Comparison of ENCODE assay signal across 1 cellular context in genomic region chr6:35776364-35777215, GRCh38.
A peak's percentile ranks its signal among the peaks of the same experiment; 100 is the strongest.
TF ChIP-seq lines count a peak whose summit lies in the region.

Gene CLPSL2, plus strand, starts transcription at chr6:35776598. Its CDS starts 21 bp downstream, at chr6:35776619.

TF ChIP-seq in HEK293, 187 proteins besides CTCF, POLR2A, EP300 and RAD21 (continued from another document):
- peak; percentile 50 for TF ChIP-seq PRDM10 (tag by site-specific recombination; IDR thresholded peaks at IDR 0.05)
- no peak for TF ChIP-seq ZNF610 (tag by site-specific recombination; IDR thresholded peaks at IDR 0.05; ENCODE audit: borderline replicate concordance)
- TF ChIP-seq BCL6B (tag by site-specific recombination; IDR thresholded peaks at IDR 0.05): no peak
- no peak for TF ChIP-seq ZNF433 (tag by site-specific recombination; IDR thresholded peaks at IDR 0.05; ENCODE audit: low read depth)
- TF ChIP-seq ZNF398 (tag by site-specific recombination; IDR thresholded peaks at IDR 0.05): peak; percentile 83
- TF ChIP-seq ZNF501 (tag by site-specific recombination; IDR thresholded peaks at IDR 0.05): peak; percentile 29; the same call in 1 of the 2 replicates
- TF ChIP-seq ZNF354C (tag by site-specific recombination; IDR thresholded peaks at IDR 0.05; ENCODE audit: borderline replicate concordance, low read depth): no peak
- TF ChIP-seq ZNF404 (tag by site-specific recombination; IDR thresholded peaks at IDR 0.05): no peak
- peak; percentile 86 for TF ChIP-seq ZBTB26 (tag by site-specific recombination; optimal IDR thresholded peaks at IDR 0.05)
- no peak for TF ChIP-seq ZNF324 (tag by site-specific recombination; IDR thresholded peaks at IDR 0.05)
- no peak for TF ChIP-seq ZNF837 (tag by site-specific recombination; IDR thresholded peaks at IDR 0.05)
- TF ChIP-seq GLIS1 (tag by site-specific recombination; IDR thresholded peaks at IDR 0.05): peak; percentile 63; the same call in 1 of the 2 replicates
- TF ChIP-seq IKZF3 (tag by site-specific recombination; IDR thresholded peaks at IDR 0.05): peak; percentile 63; the same call in 1 of the 2 replicates
- TF ChIP-seq SP2 (tag by site-specific recombination; IDR thresholded peaks at IDR 0.05): peak; percentile 47
- 0 out of 2 replicates have a peak, but pooled peaks have one; percentile 43 for TF ChIP-seq ZNF600 (tag by site-specific recombination; IDR thresholded peaks at IDR 0.05)
- TF ChIP-seq ZNF585B (tag by site-specific recombination; IDR thresholded peaks at IDR 0.05): no peak
- TF ChIP-seq ZXDB (tag by site-specific recombination; IDR thresholded peaks at IDR 0.05): 0 out of 2 replicates have a peak, but pooled peaks have one; percentile 40
- TF ChIP-seq ZBTB7A (tag by site-specific recombination; IDR thresholded peaks at IDR 0.05; ENCODE audit: low read depth): no peak
- peak; percentile 31; the same call in 1 of the 2 replicates for TF ChIP-seq YY1 (tag by site-specific recombination; IDR thresholded peaks at IDR 0.05)
- no peak for TF ChIP-seq KLF8 (tag by site-specific recombination; IDR thresholded peaks at IDR 0.05)
- TF ChIP-seq GLIS2 (tag by site-specific recombination; IDR thresholded peaks at IDR 0.05): peak; percentile 81
- no peak for TF ChIP-seq ZNF544 (tag by site-specific recombination; IDR thresholded peaks at IDR 0.05)
- no peak for TF ChIP-seq ZSCAN16 (tag by site-specific recombination; IDR thresholded peaks at IDR 0.05)
- TF ChIP-seq ZNF112 (tag by site-specific recombination; IDR thresholded peaks at IDR 0.05): no peak
- TF ChIP-seq PRDM1 (tag by site-specific recombination; IDR thresholded peaks at IDR 0.05): peak; percentile 76
- no peak for TF ChIP-seq ZNF391 (tag by site-specific recombination; IDR thresholded peaks at IDR 0.05; ENCODE audit: borderline replicate concordance, low read depth)
- TF ChIP-seq ZNF660 (tag by site-specific recombination; IDR thresholded peaks at IDR 0.05): 0 out of 2 replicates have a peak, but pooled peaks have one; percentile 15
- TF ChIP-seq HIC1 (tag by site-specific recombination; IDR thresholded peaks at IDR 0.05): peak; percentile 29; the same call in 1 of the 2 replicates
- TF ChIP-seq YY2 (tag by site-specific recombination; IDR thresholded peaks at IDR 0.05): no peak
- peak; percentile 90; the same call in 1 of the 2 replicates for TF ChIP-seq ZNF561 (tag by site-specific recombination; IDR thresholded peaks at IDR 0.05; ENCODE audit: borderline replicate concordance)
- peak; percentile 92 for TF ChIP-seq ZSCAN30 (tag by site-specific recombination; IDR thresholded peaks at IDR 0.05)
- no peak for TF ChIP-seq HOXA7 (CRISPR knock-in tag; IDR thresholded peaks at IDR 0.05; ENCODE audit: borderline replicate concordance)
- 0 out of 2 replicates have a peak, but pooled peaks have one; percentile 23 for TF ChIP-seq ZEB2 (tag by site-specific recombination; IDR thresholded peaks at IDR 0.05)
- TF ChIP-seq ZBTB6 (tag by site-specific recombination; IDR thresholded peaks at IDR 0.05): no peak
- no peak for TF ChIP-seq ZNF423 (tag by site-specific recombination; IDR thresholded peaks at IDR 0.05)
- TF ChIP-seq ZNF514 (tag by site-specific recombination; IDR thresholded peaks at IDR 0.05): no peak
- peak; percentile 68 for TF ChIP-seq KLF1 (tag by site-specific recombination; IDR thresholded peaks at IDR 0.05)
- no peak for TF ChIP-seq ZNF777 (tag by site-specific recombination; IDR thresholded peaks at IDR 0.05; ENCODE audit: borderline replicate concordance)
- TF ChIP-seq ZNF214 (tag by site-specific recombination; IDR thresholded peaks at IDR 0.05; ENCODE audit: borderline replicate concordance): no peak
- peak; percentile 57 for TF ChIP-seq ZFHX2 (tag by site-specific recombination; conservative IDR thresholded peaks at IDR 0.05)
- TF ChIP-seq ZNF449 (tag by site-specific recombination; IDR thresholded peaks at IDR 0.05): peak; percentile 88
- TF ChIP-seq TRIM28 (IDR thresholded peaks at IDR 0.05; ENCODE audit: borderline replicate concordance, low read length): no peak
- TF ChIP-seq ZBTB10 (tag by site-specific recombination; IDR thresholded peaks at IDR 0.05): peak; percentile 79
- no peak for TF ChIP-seq HOXD13 (CRISPR knock-in tag; IDR thresholded peaks at IDR 0.05; ENCODE audit: borderline replicate concordance)
- no peak for TF ChIP-seq ZSCAN4 (tag by site-specific recombination; IDR thresholded peaks at IDR 0.05)
- peak; percentile 86 for TF ChIP-seq ZBTB20 (tag by site-specific recombination; IDR thresholded peaks at IDR 0.05)
- TF ChIP-seq ZNF549 (tag by site-specific recombination; IDR thresholded peaks at IDR 0.05): no peak
